In genomic region chr15:75809986-75810750, GRCh38 we compare ENCODE assay signal across 8 cellular contexts. TPM values are rescaled to one million over a fixed set of nuclear protein-coding genes. Genes with fewer than 3 reads are reported as not detected.
DNase-seq lines count a peak whose midpoint lies in the region; ATAC-seq, FAIRE-seq and TF ChIP-seq lines count a peak whose summit lies in the region.

No MANE protein-coding gene starts in this region.

- H4K5ac ChIP-seq in H1 (ENCODE audit: insufficient read length, low read depth, low read length) = no peak overlapping the region

- DNase-seq in A549 (ENCODE audit: low read depth in 1 of 2, low spot score in 1 of 2) = peak; percentile 55 to 65
- peak; percentile 34 for DNase-seq in GM13976 (ENCODE audit: low spot score)
- peak; percentile 6 to 14 for DNase-seq in NOMO-1 (lab: John Stamatoyannopoulos, UW; ENCODE audit: unreplicated experiment in 2 of 2)
- DNase-seq in H1 (ENCODE audit: low read depth in 1 of 2, low spot score in 2 of 2) = peak; percentile 33 to 72
- no peak for DNase-seq in psoas muscle
- DNase-seq in ovary = no peak
- no peak for DNase-seq in tibial nerve (ENCODE audit: low spot score in 2 of 2)

- no peak overlapping the region for H2BK120ac ChIP-seq in H1 (replicated peaks; ENCODE audit: low read depth, low read length)

- no peak overlapping the region for H3K14ac ChIP-seq in H1 (ENCODE audit: insufficient read length)

- H3K27me3 ChIP-seq in H1 (replicated peaks in 1 of 4; ENCODE audit: control insufficient read depth in 3 of 4, extremely low read depth in 1 of 4, insufficient read depth in 3 of 4, low read length in 3 of 4) = no peaks in the 10 kb centered on the region
- H3K27me3 ChIP-seq in psoas muscle (ENCODE audit: insufficient read depth in 3 of 3, low read length in 2 of 3) = no peaks in the 10 kb centered on the region
- no peaks in the 10 kb centered on the region for H3K27me3 ChIP-seq in ovary
- no peaks in the 10 kb centered on the region for H3K27me3 ChIP-seq in tibial nerve

- H2BK15ac ChIP-seq in H1 (ENCODE audit: low read length) = no peak overlapping the region

- H3K4me2 ChIP-seq in A549 = no peak overlapping the region
- H3K4me2 ChIP-seq in H1 (ENCODE audit: insufficient read depth in 1 of 2, low read depth in 2 of 2, low read length in 2 of 2) = no peak overlapping the region

- H3K4me1 ChIP-seq in A549 (no peaks in the 10 kb centered on the region), H1 (replicated peaks in 1 of 4; ENCODE audit: control insufficient read depth in 3 of 4, insufficient read depth in 4 of 4, low read length in 3 of 4) (peaks cover 0 to 5% (median 0%) of the 10 kb centered on the region in 4 experiments; a peak in 1 of 7 replicates), psoas muscle (no peaks in the 10 kb centered on the region), ovary (ENCODE audit: insufficient read depth) (no peaks in the 10 kb centered on the region), tibial nerve (no peaks in the 10 kb centered on the region)

- no peaks in the 10 kb centered on the region for H3K23me2 ChIP-seq in H1 (ENCODE audit: low read depth, low read length)

- no peak overlapping the region for H3K27ac ChIP-seq in A549
- no peak overlapping the region for H3K27ac ChIP-seq in H1 (ENCODE audit: low read depth, low read length)
- no peak overlapping the region for H3K27ac ChIP-seq in psoas muscle
- no peak overlapping the region for H3K27ac ChIP-seq in ovary
- H3K27ac ChIP-seq in tibial nerve = no peak overlapping the region

- 79% methylated on average over 10 of the region's 10 CpGs for WGBS in A549 (ENCODE audit: missing lambda C conversion rate)
- 81% methylated on average over 10 of the region's 10 CpGs; no CpG with 5 or more reads in 1 of the 2 experiments for WGBS in H1 (ENCODE audit: extremely low coverage in 1 of 2, insufficient coverage in 1 of 2, insufficient read length in 1 of 2, insufficient replicate concordance in 2 of 2, low coverage in 1 of 2, low lambda C conversion rate in 2 of 2, missing lambda C conversion rate in 1 of 2), 2 experiments
- 72 to 79% (median 74%) methylated on average over 10 of the region's 10 CpGs for WGBS in psoas muscle, 3 donors
- 75 to 80% (median 79%) methylated on average over 10 of the region's 10 CpGs for WGBS in ovary, 3 donors
- 67 to 70% methylated on average over 10 of the region's 10 CpGs for WGBS in tibial nerve, 2 donors

- POLR2A ChIA-PET in A549 (lab: Yijun Ruan, JAX) (interaction anchor here (0.5 to 2.0 kb wide), 3 partner anchors 33 to 329 kb away, joined by 4 to 9 read pairs (median 5); partner anchors contain the start of gene UBE2Q2), H1 (lab: Charles Lee; ENCODE audit: partially characterized antibody) (interaction anchor here (0.8 to 2.2 kb wide), 5 partner anchors 13 to 111 kb away, joined by 3 to 11 read pairs (median 3); partner anchors contain the start of gene FBXO22)

- CTCF ChIA-PET in A549 (lab: Yijun Ruan, JAX) (interaction anchor here (0.6 to 14.3 kb wide), 36 partner anchors 8 to 348 kb away, joined by 3 to 350 read pairs (median 6); partner anchors contain the start of genes TMEM266 and UBE2Q2), H1 (lab: Charles Lee; ENCODE audit: partially characterized antibody) (interaction anchor here (0.5 to 13.0 kb wide), 49 partner anchors 9 to 342 kb away, joined by 3 to 224 read pairs (median 5); partner anchors contain the start of gene UBE2Q2)

- H3K36me3 ChIP-seq in H1 (ENCODE audit: control insufficient read depth in 2 of 4, insufficient read depth in 4 of 4, low read length in 3 of 4) = no peaks in the 10 kb centered on the region
- no peaks in the 10 kb centered on the region for H3K36me3 ChIP-seq in psoas muscle (ENCODE audit: insufficient read depth in 1 of 2, low read depth in 1 of 2)
- H3K36me3 ChIP-seq in ovary = no peaks in the 10 kb centered on the region
- no peaks in the 10 kb centered on the region for H3K36me3 ChIP-seq in tibial nerve

- ATAC-seq in A549 (peak; percentile 79 to 92), psoas muscle (peak in 3 of 4 donors; percentile 49 to 69 (median 60)), GM21390 (IDR thresholded peaks at IDR 0.05; ENCODE audit: unreplicated experiment) (no peak)

- H3K9me3 ChIP-seq in A549 (no peaks in the 10 kb centered on the region), H1 (ENCODE audit: insufficient read depth in 2 of 2, low read depth in 1 of 2, low read length in 1 of 2) (no peaks in the 10 kb centered on the region), psoas muscle (no peaks in the 10 kb centered on the region), ovary (no peaks in the 10 kb centered on the region), tibial nerve (no peaks in the 10 kb centered on the region)

- 0 out of 2 replicates have a peak overlapping the region, but pooled peaks have one; percentile 60 for H2BK12ac ChIP-seq in H1 (ENCODE audit: low read depth, low read length)

- H2AK5ac ChIP-seq in H1 (ENCODE audit: low read depth, low read length) = no peak overlapping the region

- intact Hi-C loops in psoas muscle (cut with DNase I) (loop anchor here in 1 of 2 donors (10.0 kb wide), 1 partner anchor 335 kb away; no protein-coding TSS in a partner anchor), ovary (cut with DNase I) (loop anchor here in 2 of 4 donors (10.0 kb wide), 2 partner anchors 75 to 125 kb away; no protein-coding TSS in a partner anchor)

- H3K18ac ChIP-seq in H1 (ENCODE audit: extremely low read depth, low read length) = peak overlapping the region; percentile 43; the same call in 1 of the 2 replicates

- H4K20me1 ChIP-seq in H1 (replicated peaks in 1 of 2; ENCODE audit: control insufficient read depth in 1 of 2, insufficient read depth in 2 of 2, low read length in 2 of 2) = no peaks in the 10 kb centered on the region

- no peaks in the 10 kb centered on the region for H3K79me1 ChIP-seq in H1 (ENCODE audit: low read depth, low read length)

- no peaks in the 10 kb centered on the region for H3K79me2 ChIP-seq in H1 (ENCODE audit: control insufficient read depth in 1 of 2, insufficient read depth in 2 of 2, low read length in 2 of 2)

- no peak for FAIRE-seq in A549 (lab: Jason Lieb, UNC)
- peak; percentile 32 for FAIRE-seq in H1 (lab: Jason Lieb, UNC)

- H3K9ac ChIP-seq in H1 (replicated peaks in 1 of 4; ENCODE audit: extremely low read depth in 1 of 4, low read depth in 3 of 4, low read length in 3 of 4) = no peak overlapping the region

- H3K4ac ChIP-seq in H1 (replicated peaks; ENCODE audit: insufficient read length, low read depth, low read length) = no peak overlapping the region

- H4K8ac ChIP-seq in H1 (ENCODE audit: extremely low read depth, insufficient read depth, low read length) = peak overlapping the region; percentile 85

- H3K56ac ChIP-seq in H1 (replicated peaks; ENCODE audit: insufficient read length, low read depth, low read length) = no peak overlapping the region

- H2BK5ac ChIP-seq in H1 (ENCODE audit: low read depth, low read length) = no peak overlapping the region

- no peak overlapping the region for H3K23ac ChIP-seq in H1 (ENCODE audit: insufficient read length)

- no peak overlapping the region for H4K91ac ChIP-seq in H1 (replicated peaks; ENCODE audit: insufficient read length, low read length)

- TF ChIP-seq EP300 in A549 (IDR thresholded peaks at IDR 0.05) (no peak), H1 (IDR thresholded peaks at IDR 0.05; ENCODE audit: borderline replicate concordance in 1 of 2, low read depth in 2 of 2, low read length in 2 of 2) (no peak), ovary (IDR thresholded peaks at IDR 0.05) (no peak), tibial nerve (IDR thresholded peaks at IDR 0.05) (no peak)

- no peak overlapping the region for H2BK20ac ChIP-seq in H1 (ENCODE audit: low read length)

- no peak overlapping the region for H3K4me3 ChIP-seq in A549
- no peak overlapping the region for H3K4me3 ChIP-seq in H1 (ENCODE audit: extremely low read depth in 1 of 4, insufficient read depth in 2 of 4, low read depth in 3 of 4, low read length in 4 of 4)
- H3K4me3 ChIP-seq in psoas muscle = no peak overlapping the region
- H3K4me3 ChIP-seq in ovary = no peak overlapping the region
- no peak overlapping the region for H3K4me3 ChIP-seq in tibial nerve

- in situ Hi-C loops in GM13976 (cut with MboI; ENCODE audit: low sequenced_read_pairs, unreplicated experiment) = loop anchor here (10.0 kb wide), 1 partner anchor 335 kb away; no protein-coding TSS in a partner anchor

- no peak for TF ChIP-seq POLR2A in A549 (IDR thresholded peaks at IDR 0.05; ENCODE audit: low read length)
- TF ChIP-seq POLR2A in H1 (IDR thresholded peaks at IDR 0.05; ENCODE audit: control extremely low read depth in 1 of 2, low read depth in 2 of 2, low read length in 2 of 2) = no peak
- no peak for TF ChIP-seq POLR2A in ovary (IDR thresholded peaks at IDR 0.05)
- TF ChIP-seq POLR2A in tibial nerve (IDR thresholded peaks at IDR 0.05) = no peak

- peak overlapping the region; percentile 99 for H2AFZ ChIP-seq in H1 (ENCODE audit: low read length)

- peak; percentile 65 for TF ChIP-seq CTCF in A549 (IDR thresholded peaks at IDR 0.05)
- peak; percentile 47 for TF ChIP-seq CTCF in GM13976 (IDR thresholded peaks at IDR 0.05; ENCODE audit: borderline replicate concordance, control extremely low read depth, extremely low read depth, insufficient read depth, missing control alignments)
- TF ChIP-seq CTCF in H1 (IDR thresholded peaks at IDR 0.05; ENCODE audit: control extremely low read depth in 1 of 3, insufficient read depth in 1 of 3, low read depth in 1 of 3, low read length in 3 of 3) = peak; percentile 71 to 92 (median 76)
- TF ChIP-seq CTCF in psoas muscle (IDR thresholded peaks at IDR 0.05) = peak; percentile 36
- no peak for TF ChIP-seq CTCF in ovary (IDR thresholded peaks at IDR 0.05)
- TF ChIP-seq CTCF in tibial nerve (IDR thresholded peaks at IDR 0.05) = peak in 1 of 5 experiments; percentile 22

- peak; percentile 79 to 85 for TF ChIP-seq RAD21 in A549 (conservative IDR thresholded peaks at IDR 0.05 in 1 of 2, IDR thresholded peaks at IDR 0.05 in 1 of 2)
- peak; percentile 89 to 91 for TF ChIP-seq RAD21 in H1 (IDR thresholded peaks at IDR 0.05 in 1 of 2, conservative IDR thresholded peaks at IDR 0.05 in 1 of 2; ENCODE audit: low read depth in 2 of 2, low read length in 2 of 2)

RNA-seq across cellular contexts. Expression of gene UBE2Q2, which starts 33.1 kb away (rescaled TPM):
- polyA plus RNA-seq in A549 (2011; rRNA removed) = 41.2 and 50.6 TPM in 2 replicates
- polyA plus RNA-seq in A549 (2012; cell fraction: cytosol; rRNA removed) = 15.2 and 18.2 TPM in 2 replicates
- 11.9 and 16.6 TPM in 2 replicates for polyA plus RNA-seq in A549 (2012; cell fraction: nucleus; rRNA removed)
- polyA plus RNA-seq in A549 (2017; fragmentation: RNase III; extraction: RNeasy Plus Mini Kit Qiagen cat#74134 plus additional on column Dnase treatment) = 36.0 to 40.1 TPM (median 36.5 TPM) in 3 replicates
- 8.3 and 14.3 TPM in 2 replicates for polyA minus RNA-seq in A549 (2011; rRNA and poly(A)+ RNA removed)
- 22.4 and 22.7 TPM in 2 replicates for total RNA-seq in H1 (2021; fragmentation: NEBNext Ultra II Directional; extraction: Animal tissue kit (Norgen Biotek cat#: 25700))
- 6.5 and 10.1 TPM in 2 replicates for polyA plus RNA-seq in H1 (2011; rRNA removed)
- polyA plus RNA-seq in H1 (2011; cell fraction: cytosol; rRNA removed) = 12.3 TPM
- 13.9 TPM for polyA plus RNA-seq in H1 (2011; cell fraction: nucleus; rRNA removed)
- 9.2 to 14.6 TPM (median 10.4 TPM) in 4 replicates for polyA plus RNA-seq in H1 (2012, experiment 1 of 2)
- 1.3 TPM for polyA plus RNA-seq in H1 (2012, experiment 2 of 2)
- 12.7 TPM for polyA plus RNA-seq in H1 (2013, experiment 1 of 2)
- polyA plus RNA-seq in H1 (2013, experiment 2 of 2) = 13.4 TPM
- polyA minus RNA-seq in H1 (2011; rRNA and poly(A)+ RNA removed) = 8.8 and 9.4 TPM in 2 replicates
- 9.2 TPM for polyA minus RNA-seq in H1 (2011; cell fraction: cytosol; rRNA and poly(A)+ RNA removed)
- 30.1 TPM for polyA minus RNA-seq in H1 (2011; cell fraction: nucleus; rRNA and poly(A)+ RNA removed)
- 10 to 100 TPM; 14.0 to 26.4 (median 19.1) TPM for total RNA-seq in psoas muscle
- polyA plus RNA-seq in psoas muscle = 10 to 100 TPM in 2 of 3 donors, 1 to 10 TPM in 1; 9.3 to 32.2 (median 15.9) TPM
- total RNA-seq in ovary = 10 to 100 TPM; 28.6 to 35.7 (median 31.2) TPM
- 10 to 100 TPM; 22.6 to 27.7 TPM for polyA plus RNA-seq in ovary
- total RNA-seq in tibial nerve = 10 to 100 TPM; 39.8 to 49.5 (median 46.2) TPM

Comparison
In these comparisons a context has a peak if more than half of its experiments do, and no peak if none do; other contexts are left out.
1. DNase-seq: peak in A549 (2 of 2), GM13976 (single experiment), NOMO-1 (2 of 2) and H1 (2 of 2); none in psoas muscle (0 of 2), ovary (0 of 5) and tibial nerve (0 of 2).
2. CTCF ChIP-seq: peak in A549 (single experiment), GM13976 (single experiment), H1 (3 of 3) and psoas muscle (single experiment); none in ovary (0 of 3).
3. Of the 18 proteins assayed by ChIP-seq in both H1 and A549: peak only in H1: none; only in A549: none; in both: CTCF and RAD21; in neither: 16.